In genomic region chr20:31664696-31665354, GRCh38 we compare ENCODE assay signal across 1 cellular context.
TF ChIP-seq lines count a peak whose summit lies in the region.

No MANE protein-coding gene starts in this region.

TF ChIP-seq in HepG2, 621 proteins besides CTCF, POLR2A, EP300 and RAD21 (continued from another document and continues in another):
- TF ChIP-seq ARHGAP35 (CRISPR knock-in tag; IDR thresholded peaks at IDR 0.05; ENCODE audit: borderline replicate concordance): no peak
- peak; percentile 63; the same call in 1 of the 2 replicates for TF ChIP-seq ZNF891 (CRISPR knock-in tag; IDR thresholded peaks at IDR 0.05)
- no peak for TF ChIP-seq MAFF (IDR thresholded peaks at IDR 0.05; ENCODE audit: low read depth, low read length)
- TF ChIP-seq ASH2L (IDR thresholded peaks at IDR 0.05; ENCODE audit: insufficient read length, low read depth, low read length): no peak
- TF ChIP-seq NR2F1 (CRISPR knock-in tag; IDR thresholded peaks at IDR 0.05): 0 out of 4 replicates have a peak, but pooled peaks of 1 of the 2 experiments have one; percentile 2
- TF ChIP-seq, protein P1, sequence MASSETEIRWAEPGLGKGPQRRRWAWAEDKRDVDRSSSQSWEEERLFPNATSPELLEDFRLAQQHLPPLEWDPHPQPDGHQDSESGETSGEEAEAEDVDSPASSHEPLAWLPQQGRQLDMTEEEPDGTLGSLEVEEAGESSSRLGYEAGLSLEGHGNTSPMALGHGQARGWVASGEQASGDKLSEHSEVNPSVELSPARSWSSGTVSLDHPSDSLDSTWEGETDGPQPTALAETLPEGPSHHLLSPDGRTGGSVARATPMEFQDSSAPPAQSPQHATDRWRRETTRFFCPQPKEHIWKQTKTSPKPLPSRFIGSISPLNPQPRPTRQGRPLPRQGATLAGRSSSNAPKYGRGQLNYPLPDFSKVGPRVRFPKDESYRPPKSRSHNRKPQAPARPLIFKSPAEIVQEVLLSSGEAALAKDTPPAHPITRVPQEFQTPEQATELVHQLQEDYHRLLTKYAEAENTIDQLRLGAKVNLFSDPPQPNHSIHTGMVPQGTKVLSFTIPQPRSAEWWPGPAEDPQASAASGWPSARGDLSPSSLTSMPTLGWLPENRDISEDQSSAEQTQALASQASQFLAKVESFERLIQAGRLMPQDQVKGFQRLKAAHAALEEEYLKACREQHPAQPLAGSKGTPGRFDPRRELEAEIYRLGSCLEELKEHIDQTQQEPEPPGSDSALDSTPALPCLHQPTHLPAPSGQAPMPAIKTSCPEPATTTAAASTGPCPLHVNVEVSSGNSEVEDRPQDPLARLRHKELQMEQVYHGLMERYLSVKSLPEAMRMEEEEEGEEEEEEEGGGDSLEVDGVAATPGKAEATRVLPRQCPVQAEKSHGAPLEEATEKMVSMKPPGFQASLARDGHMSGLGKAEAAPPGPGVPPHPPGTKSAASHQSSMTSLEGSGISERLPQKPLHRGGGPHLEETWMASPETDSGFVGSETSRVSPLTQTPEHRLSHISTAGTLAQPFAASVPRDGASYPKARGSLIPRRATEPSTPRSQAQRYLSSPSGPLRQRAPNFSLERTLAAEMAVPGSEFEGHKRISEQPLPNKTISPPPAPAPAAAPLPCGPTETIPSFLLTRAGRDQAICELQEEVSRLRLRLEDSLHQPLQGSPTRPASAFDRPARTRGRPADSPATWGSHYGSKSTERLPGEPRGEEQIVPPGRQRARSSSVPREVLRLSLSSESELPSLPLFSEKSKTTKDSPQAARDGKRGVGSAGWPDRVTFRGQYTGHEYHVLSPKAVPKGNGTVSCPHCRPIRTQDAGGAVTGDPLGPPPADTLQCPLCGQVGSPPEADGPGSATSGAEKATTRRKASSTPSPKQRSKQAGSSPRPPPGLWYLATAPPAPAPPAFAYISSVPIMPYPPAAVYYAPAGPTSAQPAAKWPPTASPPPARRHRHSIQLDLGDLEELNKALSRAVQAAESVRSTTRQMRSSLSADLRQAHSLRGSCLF (CRISPR knock-in tag; IDR thresholded peaks at IDR 0.05; ENCODE audit: borderline replicate concordance): no peak
- TF ChIP-seq, protein P2, sequence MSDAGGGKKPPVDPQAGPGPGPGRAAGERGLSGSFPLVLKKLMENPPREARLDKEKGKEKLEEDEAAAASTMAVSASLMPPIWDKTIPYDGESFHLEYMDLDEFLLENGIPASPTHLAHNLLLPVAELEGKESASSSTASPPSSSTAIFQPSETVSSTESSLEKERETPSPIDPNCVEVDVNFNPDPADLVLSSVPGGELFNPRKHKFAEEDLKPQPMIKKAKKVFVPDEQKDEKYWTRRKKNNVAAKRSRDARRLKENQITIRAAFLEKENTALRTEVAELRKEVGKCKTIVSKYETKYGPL (CRISPR knock-in tag; IDR thresholded peaks at IDR 0.05): no peak
- TF ChIP-seq, protein P3, sequence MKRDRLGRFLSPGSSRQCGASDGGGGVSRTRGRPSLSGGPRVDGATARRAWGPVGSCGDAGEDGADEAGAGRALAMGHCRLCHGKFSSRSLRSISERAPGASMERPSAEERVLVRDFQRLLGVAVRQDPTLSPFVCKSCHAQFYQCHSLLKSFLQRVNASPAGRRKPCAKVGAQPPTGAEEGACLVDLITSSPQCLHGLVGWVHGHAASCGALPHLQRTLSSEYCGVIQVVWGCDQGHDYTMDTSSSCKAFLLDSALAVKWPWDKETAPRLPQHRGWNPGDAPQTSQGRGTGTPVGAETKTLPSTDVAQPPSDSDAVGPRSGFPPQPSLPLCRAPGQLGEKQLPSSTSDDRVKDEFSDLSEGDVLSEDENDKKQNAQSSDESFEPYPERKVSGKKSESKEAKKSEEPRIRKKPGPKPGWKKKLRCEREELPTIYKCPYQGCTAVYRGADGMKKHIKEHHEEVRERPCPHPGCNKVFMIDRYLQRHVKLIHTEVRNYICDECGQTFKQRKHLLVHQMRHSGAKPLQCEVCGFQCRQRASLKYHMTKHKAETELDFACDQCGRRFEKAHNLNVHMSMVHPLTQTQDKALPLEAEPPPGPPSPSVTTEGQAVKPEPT (CRISPR knock-in tag; IDR thresholded peaks at IDR 0.05; ENCODE audit: low read depth): 0 out of 2 replicates have a peak, but pooled peaks have one; percentile 50
- TF ChIP-seq HCFC1 (IDR thresholded peaks at IDR 0.05; ENCODE audit: low read depth, low read length): no peak
- TF ChIP-seq TSC22D2 (CRISPR knock-in tag; IDR thresholded peaks at IDR 0.05; ENCODE audit: borderline replicate concordance): no peak
- TF ChIP-seq ZZZ3 (CRISPR knock-in tag; IDR thresholded peaks at IDR 0.05; ENCODE audit: borderline replicate concordance): no peak
- TF ChIP-seq, protein P4, sequence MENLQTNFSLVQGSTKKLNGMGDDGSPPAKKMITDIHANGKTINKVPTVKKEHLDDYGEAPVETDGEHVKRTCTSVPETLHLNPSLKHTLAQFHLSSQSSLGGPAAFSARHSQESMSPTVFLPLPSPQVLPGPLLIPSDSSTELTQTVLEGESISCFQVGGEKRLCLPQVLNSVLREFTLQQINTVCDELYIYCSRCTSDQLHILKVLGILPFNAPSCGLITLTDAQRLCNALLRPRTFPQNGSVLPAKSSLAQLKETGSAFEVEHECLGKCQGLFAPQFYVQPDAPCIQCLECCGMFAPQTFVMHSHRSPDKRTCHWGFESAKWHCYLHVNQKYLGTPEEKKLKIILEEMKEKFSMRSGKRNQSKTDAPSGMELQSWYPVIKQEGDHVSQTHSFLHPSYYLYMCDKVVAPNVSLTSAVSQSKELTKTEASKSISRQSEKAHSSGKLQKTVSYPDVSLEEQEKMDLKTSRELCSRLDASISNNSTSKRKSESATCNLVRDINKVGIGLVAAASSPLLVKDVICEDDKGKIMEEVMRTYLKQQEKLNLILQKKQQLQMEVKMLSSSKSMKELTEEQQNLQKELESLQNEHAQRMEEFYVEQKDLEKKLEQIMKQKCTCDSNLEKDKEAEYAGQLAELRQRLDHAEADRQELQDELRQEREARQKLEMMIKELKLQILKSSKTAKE (CRISPR knock-in tag; IDR thresholded peaks at IDR 0.05; ENCODE audit: borderline replicate concordance): no peak
- no peak for TF ChIP-seq SALL1 (CRISPR knock-in tag; IDR thresholded peaks at IDR 0.05)
- TF ChIP-seq ZNF407 (CRISPR knock-in tag; IDR thresholded peaks at IDR 0.05; ENCODE audit: not compliant biosample characterization): no peak
- TF ChIP-seq ZNF567 (CRISPR knock-in tag; IDR thresholded peaks at IDR 0.05; ENCODE audit: borderline replicate concordance): no peak
- TF ChIP-seq, protein P5, sequence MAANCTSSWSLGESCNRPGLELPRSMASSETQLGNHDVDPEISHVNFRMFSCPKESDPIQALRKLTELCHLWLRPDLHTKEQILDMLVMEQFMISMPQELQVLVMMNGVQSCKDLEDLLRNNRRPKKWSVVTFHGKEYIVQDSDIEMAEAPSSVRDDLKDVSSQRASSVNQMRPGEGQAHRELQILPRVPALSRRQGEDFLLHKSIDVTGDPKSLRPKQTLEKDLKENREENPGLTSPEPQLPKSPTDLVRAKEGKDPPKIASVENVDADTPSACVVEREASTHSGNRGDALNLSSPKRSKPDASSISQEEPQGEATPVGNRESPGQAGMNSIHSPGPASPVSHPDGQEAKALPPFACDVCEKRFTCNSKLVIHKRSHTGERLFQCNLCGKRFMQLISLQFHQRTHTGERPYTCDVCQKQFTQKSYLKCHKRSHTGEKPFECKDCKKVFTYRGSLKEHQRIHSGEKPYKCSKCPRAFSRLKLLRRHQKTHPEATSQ (CRISPR knock-in tag; IDR thresholded peaks at IDR 0.05; ENCODE audit: borderline replicate concordance): no peak
- TF ChIP-seq, protein P6, sequence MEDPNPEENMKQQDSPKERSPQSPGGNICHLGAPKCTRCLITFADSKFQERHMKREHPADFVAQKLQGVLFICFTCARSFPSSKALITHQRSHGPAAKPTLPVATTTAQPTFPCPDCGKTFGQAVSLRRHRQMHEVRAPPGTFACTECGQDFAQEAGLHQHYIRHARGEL (CRISPR knock-in tag; IDR thresholded peaks at IDR 0.05): 0 out of 2 replicates have a peak, but pooled peaks have one; percentile 13
- TF ChIP-seq TBL1XR1 (IDR thresholded peaks at IDR 0.05; ENCODE audit: borderline replicate concordance, low read length, partially characterized antibody): no peak
- no peak for TF ChIP-seq CREB3 (CRISPR knock-in tag; IDR thresholded peaks at IDR 0.05)
